Comparison of ENCODE assay signal across 29 cellular contexts in the genomic region with DNA sequence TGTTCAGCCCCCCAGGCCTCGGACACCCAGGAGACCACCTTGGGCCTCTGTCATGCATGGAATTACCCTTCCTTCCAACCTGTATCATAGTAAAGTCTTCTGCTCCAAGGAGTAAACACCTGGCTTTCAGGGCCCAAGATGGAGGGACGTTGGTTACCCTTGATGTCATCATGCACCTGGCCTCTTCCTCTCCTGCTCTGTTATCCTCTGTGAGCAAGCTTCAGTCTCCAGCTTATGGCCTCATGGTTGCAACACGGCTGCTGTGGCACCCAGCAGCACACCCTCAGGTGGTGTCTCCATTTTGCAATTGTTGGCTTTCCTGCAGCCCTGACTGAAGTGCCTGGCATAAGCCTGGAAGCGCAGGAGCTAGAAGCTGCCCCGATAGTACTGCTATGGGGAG. TPM values are rescaled to one million over a fixed set of nuclear protein-coding genes. Genes with fewer than 3 reads are reported as not detected.
"Had no signal": no experiment of that assay in that cellular context is flagged by ENCODE, and none has a peak within 500 bp of the region (broad histone marks: within the 10 kb centered on the region; RNA-seq: fewer than 3 reads in every experiment).

No MANE protein-coding gene starts in this region.

- H3K4me1 Mint-ChIP-seq: activated B cell treated with CpG ODN at 0.5 μM for 24 hours; activated CD4-positive, alpha-beta memory T cell treated with anti-CD3 and anti-CD28 coated beads, Interleukin-2, amount 10 ng/mL, durations not matched to agents 7 days and 5 days; activated CD4-positive, alpha-beta T cell treated with anti-CD3 and anti-CD28 coated beads, Interleukin-2, amount 10 ng/mL, durations not matched to agents 24 days and 14 days; activated naive CD8-positive, alpha-beta T cell treated with anti-CD3 and anti-CD28 coated beads, Interleukin-2, amount 10 ng/mL, durations not matched to agents 7 days and 5 days had no signal

- H3K27ac ChIP-seq: adrenal gland, Peyer's patch had no signal

- H3K4me3 Mint-ChIP-seq: activated B cell treated with CpG ODN at 0.5 μM for 24 hours; activated CD4-positive, alpha-beta memory T cell treated with anti-CD3 and anti-CD28 coated beads, Interleukin-2, amount 10 ng/mL, durations not matched to agents 7 days and 5 days; activated CD4-positive, alpha-beta T cell treated with anti-CD3 and anti-CD28 coated beads, Interleukin-2, amount 10 ng/mL, durations not matched to agents 24 days and 14 days; activated naive CD8-positive, alpha-beta T cell treated with anti-CD3 and anti-CD28 coated beads, Interleukin-2, amount 10 ng/mL, durations not matched to agents 7 days and 5 days; T-helper 1 cell treated with Interleukin-12 subunit alpha and Interleukin-12 subunit beta and Interleukin-4 antibody, amounts not matched to agents 30 μg/mL and 1 μg/mL, for 36 hours had no signal

- H3K27ac Mint-ChIP-seq: activated B cell treated with CpG ODN at 0.5 μM for 24 hours; activated CD4-positive, alpha-beta T cell treated with anti-CD3 and anti-CD28 coated beads, Interleukin-2, amount 10 ng/mL, durations not matched to agents 24 days and 14 days; activated naive CD8-positive, alpha-beta T cell treated with anti-CD3 and anti-CD28 coated beads, Interleukin-2, amount 10 ng/mL, durations not matched to agents 7 days and 5 days had no signal

- H3K9me3 Mint-ChIP-seq: activated B cell treated with CpG ODN at 0.5 μM for 24 hours; activated CD4-positive, alpha-beta memory T cell treated with anti-CD3 and anti-CD28 coated beads, Interleukin-2, amount 10 ng/mL, durations not matched to agents 7 days and 5 days; activated CD4-positive, alpha-beta T cell treated with anti-CD3 and anti-CD28 coated beads, Interleukin-2, amount 10 ng/mL, durations not matched to agents 24 days and 14 days; activated naive CD8-positive, alpha-beta T cell treated with anti-CD3 and anti-CD28 coated beads, Interleukin-2, amount 10 ng/mL, durations not matched to agents 7 days and 5 days; T-helper 1 cell treated with Interleukin-12 subunit alpha and Interleukin-12 subunit beta and Interleukin-4 antibody, amounts not matched to agents 30 μg/mL and 1 μg/mL, for 36 hours had no signal

- H3K27me3 Mint-ChIP-seq: activated B cell treated with CpG ODN at 0.5 μM for 24 hours; activated CD4-positive, alpha-beta memory T cell treated with anti-CD3 and anti-CD28 coated beads, Interleukin-2, amount 10 ng/mL, durations not matched to agents 7 days and 5 days; activated CD4-positive, alpha-beta T cell treated with anti-CD3 and anti-CD28 coated beads, Interleukin-2, amount 10 ng/mL, durations not matched to agents 24 days and 14 days; activated naive CD8-positive, alpha-beta T cell treated with anti-CD3 and anti-CD28 coated beads, Interleukin-2, amount 10 ng/mL, durations not matched to agents 7 days and 5 days had no signal

- DNase-seq: activated B cell treated with CpG ODN at 0.5 μM for 24 hours; activated CD4-positive, alpha-beta memory T cell treated with anti-CD3 and anti-CD28 coated beads, Interleukin-2, amount 10 ng/mL, durations not matched to agents 7 days and 5 days; activated CD4-positive, alpha-beta T cell treated with anti-CD3 and anti-CD28 coated beads for 1 hour; activated CD4-positive, alpha-beta T cell treated with anti-CD3 and anti-CD28 coated beads, Interleukin-2, amount 10 ng/mL, durations not matched to agents 24 days and 14 days; activated CD8-positive, alpha-beta memory T cell treated with anti-CD3 and anti-CD28 coated beads, Interleukin-2, amount 50 U/mL, for 4 hours; activated gamma-delta T cell; activated naive CD4-positive, alpha-beta T cell treated with anti-CD3 and anti-CD28 coated beads, Interleukin-2, amount 50 U/mL, for 16 hours; activated naive CD8-positive, alpha-beta T cell treated with anti-CD3 and anti-CD28 coated beads, Interleukin-2, amount 10 ng/mL, durations not matched to agents 7 days and 5 days; activated T-cell treated with anti-CD3 and anti-CD28 coated beads, Interleukin-2, amount 50 U/mL, for 1 hour; adrenal gland; anterior cingulate cortex; cerebellar nuclear complex; KG1; NCI-H1092; NCI-H1417; NCI-H2029; NCI-H2107; NCI-H345; NCI-H510A; NCI-H69; NK-92 treated with Interleukin-12 subunit alpha and Interleukin-12 subunit beta, amount 100 ng/mL, for 24 hours; Peyer's patch; SHP77 treated with DMSO at 0.1 percent for 48 hours had no signal

RNA-seq across cellular contexts. Expression of a gene that starts 4.0 kb away (rescaled TPM):
- total RNA-seq: activated B cell treated with CpG ODN at 0.5 μM for 24 hours; activated CD4-positive, alpha-beta memory T cell treated with anti-CD3 and anti-CD28 coated beads, Interleukin-2, amount 10 ng/mL, durations not matched to agents 7 days and 5 days; activated CD4-positive, alpha-beta T cell treated with anti-CD3 and anti-CD28 coated beads, Interleukin-2, amount 10 ng/mL, durations not matched to agents 24 days and 14 days; activated CD8-positive, alpha-beta memory T cell treated with anti-CD3 and anti-CD28 coated beads for 36 hours; activated naive CD8-positive, alpha-beta T cell treated with anti-CD3 and anti-CD28 coated beads, Interleukin-2, amount 10 ng/mL, durations not matched to agents 7 days and 5 days; adrenal gland; cardiac septum; LHCN-M2; Peyer's patch; SK-MEL-5 had no signal

RNA-seq across cellular contexts. Expression of a gene that starts 45.3 kb away (rescaled TPM):
- total RNA-seq: activated B cell treated with CpG ODN at 0.5 μM for 24 hours; activated CD4-positive, alpha-beta memory T cell treated with anti-CD3 and anti-CD28 coated beads, Interleukin-2, amount 10 ng/mL, durations not matched to agents 7 days and 5 days; activated CD4-positive, alpha-beta T cell treated with anti-CD3 and anti-CD28 coated beads, Interleukin-2, amount 10 ng/mL, durations not matched to agents 24 days and 14 days; activated CD8-positive, alpha-beta memory T cell treated with anti-CD3 and anti-CD28 coated beads for 36 hours; activated naive CD8-positive, alpha-beta T cell treated with anti-CD3 and anti-CD28 coated beads, Interleukin-2, amount 10 ng/mL, durations not matched to agents 7 days and 5 days; LHCN-M2; M059J; SK-MEL-5 had no signal
